In the genomic region with DNA sequence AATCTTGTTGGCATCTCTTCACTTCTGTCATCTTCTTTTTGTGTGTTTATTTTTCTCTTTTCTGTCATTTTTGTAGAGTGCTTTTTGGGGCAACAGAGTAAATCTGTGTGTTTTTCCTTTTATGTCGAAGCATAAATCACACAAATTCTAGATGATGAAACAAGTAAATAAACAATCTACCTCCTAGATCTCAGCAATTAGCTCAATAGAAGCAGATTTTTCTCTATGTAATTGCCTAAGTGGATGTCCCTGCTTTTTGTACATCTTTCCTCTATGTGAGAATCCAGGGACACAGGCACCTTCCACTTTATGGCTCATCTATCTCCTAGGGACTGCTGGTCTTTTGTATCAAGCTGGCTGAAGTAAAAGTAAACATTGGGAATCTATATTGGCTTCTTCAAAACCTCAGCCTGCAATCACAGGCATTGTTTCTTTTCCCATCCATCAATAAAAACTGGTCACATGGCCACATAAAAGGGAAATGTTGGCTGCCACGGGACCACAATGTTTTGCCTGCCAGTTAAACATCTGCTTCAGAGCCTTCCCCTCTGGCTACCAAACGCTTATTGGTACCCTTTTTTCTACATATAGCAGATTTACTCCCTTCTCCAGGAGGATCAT, we compare ENCODE assay signal across 17 cellular contexts.
DNase-seq lines count a peak whose midpoint lies in the region; ATAC-seq, FAIRE-seq and TF ChIP-seq lines count a peak whose summit lies in the region.
"Had no signal": no experiment of that assay in that cellular context is flagged by ENCODE, and none has a peak within 500 bp of the region (broad histone marks: within the 10 kb centered on the region; RNA-seq: fewer than 3 reads in every experiment).

No MANE protein-coding gene starts in this region.

- no peak for TF ChIP-seq EP300 in GM12878 (IDR thresholded peaks at IDR 0.05; ENCODE audit: borderline replicate concordance in 1 of 2, control insufficient read depth in 1 of 2, low read depth in 2 of 2, low read length in 2 of 2)

- DNase-seq in NCI-H1105 treated with DMSO at 0.1 percent for 48 hours (lab: John Stamatoyannopoulos, UW) (peak; percentile 19), NCI-H1105 (lab: John Stamatoyannopoulos, UW) (no peak), GM12878 (ENCODE audit: low read depth, low spot score) (no peak), DMS114 treated with DMSO at 0.1 percent for 48 hours (lab: John Stamatoyannopoulos, UW; ENCODE audit: unreplicated experiment) (no peak), middle frontal gyrus (ENCODE audit: extremely low spot score, low spot score) (no peak)
- DNase-seq: CD4-positive, alpha-beta T cell; endodermal cell; immature natural killer cell; Karpas-422; mesenchymal stem cell; nucleus accumbens; stimulated activated naive CD8-positive, alpha-beta T cell treated with anti-CD3 and anti-CD28 coated beads, Interleukin-15, amount 100 ng/mL, for 72 hours had no signal

- H3K36me3 ChIP-seq in HEK293 (ENCODE audit: control insufficient read depth in 2 of 2, insufficient read depth in 1 of 2, low read length in 2 of 2) = no peaks in the 10 kb centered on the region
- no peaks in the 10 kb centered on the region for H3K36me3 ChIP-seq in GM12878 (ENCODE audit: control insufficient read depth in 2 of 2, insufficient read depth in 2 of 2, low read length in 1 of 2)

- H3K4me3 ChIP-seq in HEK293 (ENCODE audit: low read depth, low read length) (no peak overlapping the region), GM12878 (no peak overlapping the region)

- no peaks in the 10 kb centered on the region for H4K20me1 ChIP-seq in GM12878 (ENCODE audit: control insufficient read depth, insufficient read depth)

- no peak overlapping the region for H3K9ac ChIP-seq in GM12878 (ENCODE audit: control insufficient read depth, insufficient read depth, low read length)

- 0 out of 2 replicates have a peak overlapping the region, but pooled peaks have one; percentile 48 for H3K4me2 ChIP-seq in GM12878 (ENCODE audit: control insufficient read depth, insufficient read depth)

- no peak for TF ChIP-seq POLR2A in GM12878 (IDR thresholded peaks at IDR 0.05; ENCODE audit: low read depth, low read length)

- no peak overlapping the region for H3K27ac ChIP-seq in HEK293 (ENCODE audit: extremely low read depth, low read depth, low read length)
- no peak overlapping the region for H3K27ac ChIP-seq in GM12878 (ENCODE audit: control insufficient read depth, insufficient read depth)
- H3K27ac ChIP-seq: 22Rv1 had no signal

- BruUV-seq in GM12878 (replicated peaks; lab: Mats Ljungman, UMichigan) = no TSS peak

- intact Hi-C loops in GM12878 (cut with micrococcal nuclease; ENCODE audit: unreplicated experiment) = no loop called here

- RAD21 ChIA-PET in GM12878 (lab: Charles Lee; ENCODE audit: unreplicated experiment) = interaction anchor here (1.1 kb wide), 1 partner anchor 90 kb away, joined by 3 read pairs; no protein-coding TSS in a partner anchor

- TF ChIP-seq CTCF in HEK293 (tag by site-specific recombination; IDR thresholded peaks at IDR 0.05) (no peak), GM12878 (IDR thresholded peaks at IDR 0.05 in 2 of 3, conservative IDR thresholded peaks at IDR 0.05 in 1 of 3; ENCODE audit: control insufficient read depth in 2 of 3, extremely low read depth in 1 of 3, insufficient read depth in 1 of 3, low read depth in 3 of 3, low read length in 3 of 3) (no peak)

- FAIRE-seq in GM12878 (lab: Jason Lieb, UNC) = no peak

- H3K27me3 ChIP-seq in GM12878 (replicated peaks in 1 of 2; ENCODE audit: control insufficient read depth in 2 of 2, insufficient read depth in 2 of 2, low read length in 1 of 2) = no peaks in the 10 kb centered on the region

- SMC1A ChIA-PET in GM12878 (lab: Charles Lee; ENCODE audit: uncharacterized antibody, unreplicated experiment) = interaction anchor here (1.0 to 1.4 kb wide), 2 partner anchors 18 to 29 kb away, joined by 3 read pairs; no protein-coding TSS in a partner anchor

- in situ Hi-C loops in GM12878 (cut with MboI) = no loop called here

- CTCF ChIA-PET in HEK293 (lab: Yijun Ruan, JAX) = no interaction called here
- CTCF ChIA-PET in GM12878 (lab: Yijun Ruan, JAX) = no interaction called here

- no peaks in the 10 kb centered on the region for H3K9me3 ChIP-seq in HEK293 (ENCODE audit: control insufficient read depth, insufficient read depth, low read depth, low read length)
- H3K9me3 ChIP-seq in GM12878 (replicated peaks; ENCODE audit: control insufficient read depth, insufficient read depth, low read length) = no peaks in the 10 kb centered on the region

- TF ChIP-seq RAD21 in GM12878 (IDR thresholded peaks at IDR 0.05; ENCODE audit: insufficient read depth, low read depth, low read length) = no peak

- H3K4me1 ChIP-seq in HEK293 (ENCODE audit: control insufficient read depth, insufficient read depth, low read length) (no peaks in the 10 kb centered on the region), GM12878 (ENCODE audit: control insufficient read depth, insufficient read depth, low read length) (peaks cover 10% of the 10 kb centered on the region)

- H3K79me2 ChIP-seq in GM12878 (ENCODE audit: control insufficient read depth, insufficient read depth, low read length) = no peaks in the 10 kb centered on the region

- H2AFZ ChIP-seq in GM12878 (ENCODE audit: control insufficient read depth, low read depth, low read length) = no peak overlapping the region

- 4% methylated on average over 3 of the region's 3 CpGs for WGBS in GM12878 (ENCODE audit: insufficient coverage, insufficient replicate concordance, low lambda C conversion rate, missing lambda C conversion rate)

- POLR2A ChIA-PET in HEK293 (lab: Yijun Ruan, JAX) (no interaction called here), GM12878 (lab: Charles Lee) (no interaction called here)

- ATAC-seq in HG03520 (IDR thresholded peaks at IDR 0.05; ENCODE audit: unreplicated experiment) (peak; percentile 2), GM12878 (no peak; the same call in 2 of the 3 replicates), esophagus mucosa (no peak)
- ATAC-seq: activated CD4-positive, CD25-positive, alpha-beta regulatory T cell treated with anti-CD3 and anti-CD28 coated beads, Interleukin-2, amount 50 U/mL, for 24 hours; stimulated activated naive CD8-positive, alpha-beta T cell treated with anti-CD3 and anti-CD28 coated beads, Interleukin-15, amount 100 ng/mL, for 72 hours had no signal

TF ChIP-seq in HEK293, 187 proteins besides CTCF, POLR2A, EP300 and RAD21 (continues in another document):
- TF ChIP-seq ZNF664 (tag by site-specific recombination; IDR thresholded peaks at IDR 0.05) = no peak
- 0 out of 2 replicates have a peak, but pooled peaks have one; percentile 26 for TF ChIP-seq ZNF561 (tag by site-specific recombination; IDR thresholded peaks at IDR 0.05; ENCODE audit: borderline replicate concordance)
- no peak for TF ChIP-seq ZNF658 (tag by site-specific recombination; IDR thresholded peaks at IDR 0.05)
- TF ChIP-seq TCF7L2 (IDR thresholded peaks at IDR 0.05; ENCODE audit: borderline replicate concordance, low read depth, low read length) = peak; percentile 46; the same call in 1 of the 2 replicates
- TF ChIP-seq, protein P1, sequence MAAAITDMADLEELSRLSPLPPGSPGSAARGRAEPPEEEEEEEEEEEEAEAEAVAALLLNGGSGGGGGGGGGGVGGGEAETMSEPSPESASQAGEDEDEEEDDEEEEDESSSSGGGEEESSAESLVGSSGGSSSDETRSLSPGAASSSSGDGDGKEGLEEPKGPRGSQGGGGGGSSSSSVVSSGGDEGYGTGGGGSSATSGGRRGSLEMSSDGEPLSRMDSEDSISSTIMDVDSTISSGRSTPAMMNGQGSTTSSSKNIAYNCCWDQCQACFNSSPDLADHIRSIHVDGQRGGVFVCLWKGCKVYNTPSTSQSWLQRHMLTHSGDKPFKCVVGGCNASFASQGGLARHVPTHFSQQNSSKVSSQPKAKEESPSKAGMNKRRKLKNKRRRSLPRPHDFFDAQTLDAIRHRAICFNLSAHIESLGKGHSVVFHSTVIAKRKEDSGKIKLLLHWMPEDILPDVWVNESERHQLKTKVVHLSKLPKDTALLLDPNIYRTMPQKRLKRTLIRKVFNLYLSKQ (tag by site-specific recombination; IDR thresholded peaks at IDR 0.05; ENCODE audit: borderline replicate concordance) = no peak
- TF ChIP-seq ZNF701 (tag by site-specific recombination; IDR thresholded peaks at IDR 0.05) = no peak
- peak; percentile 73 for TF ChIP-seq FEZF1 (tag by site-specific recombination; IDR thresholded peaks at IDR 0.05)
- no peak for TF ChIP-seq ZNF157 (tag by site-specific recombination; IDR thresholded peaks at IDR 0.05)

TF ChIP-seq in GM12878, 131 proteins besides CTCF, POLR2A, EP300 and RAD21:
- TF ChIP-seq CBX5 (IDR thresholded peaks at IDR 0.05; ENCODE audit: low read depth) (0 out of 2 replicates have a peak, but pooled peaks have one; percentile 15), DPF2 (IDR thresholded peaks at IDR 0.05) (no peak)
